ENCODE assay signal across 23 cellular contexts in the genomic region with DNA sequence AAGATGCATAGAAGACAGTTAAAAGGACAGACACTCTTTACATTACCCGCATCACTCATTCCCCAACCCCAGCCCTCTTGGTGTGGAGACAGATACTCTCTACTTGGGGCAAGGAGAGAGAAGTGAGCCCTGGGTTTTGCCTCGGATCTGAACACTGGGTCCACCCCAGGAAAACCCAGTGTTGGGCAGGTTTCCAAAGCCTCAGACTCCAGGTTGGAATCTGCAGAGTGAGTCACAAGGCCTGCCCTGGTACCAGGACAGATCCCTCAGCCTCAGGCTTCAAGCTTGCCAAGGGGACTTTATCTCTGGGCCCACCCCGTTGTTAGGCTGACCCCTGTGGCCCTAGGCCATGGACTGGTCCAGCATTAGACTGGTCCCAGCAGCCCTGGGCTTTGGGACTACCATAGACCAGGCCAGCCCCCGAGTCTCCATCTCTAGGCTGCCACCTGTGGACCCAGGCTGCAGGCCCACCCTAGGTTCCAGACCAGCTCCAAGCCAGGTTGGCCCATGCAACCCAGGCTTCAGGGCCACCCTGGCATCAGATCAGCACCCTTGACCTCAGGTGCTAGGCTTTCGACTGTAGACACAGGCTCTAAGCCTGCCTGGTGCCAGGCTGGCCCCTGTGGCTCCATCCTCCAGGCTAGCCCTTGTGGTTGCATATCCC.
DNase-seq lines count a peak whose midpoint lies in the region; FAIRE-seq and TF ChIP-seq lines count a peak whose summit lies in the region.
"Had no signal": no experiment of that assay in that cellular context is flagged by ENCODE, and none has a peak within 500 bp of the region (broad histone marks: within the 10 kb centered on the region; RNA-seq: fewer than 3 reads in every experiment).

No MANE protein-coding gene starts in this region.

- CTCF ChIA-PET in mammary epithelial cell (lab: Charles Lee; ENCODE audit: low non-redundant PET) (no interaction called here), PC-9 (lab: Charles Lee) (no interaction called here)

- POLR2A ChIA-PET in PC-9 (lab: Charles Lee; ENCODE audit: unreplicated experiment) = no interaction called here

- H3K27me3 ChIP-seq in mammary epithelial cell (ENCODE audit: insufficient read depth, low read length) = no peaks in the 10 kb centered on the region
- H3K27me3 ChIP-seq in PC-9 (ENCODE audit: insufficient read depth, low read depth) = no peaks in the 10 kb centered on the region
- H3K27me3 ChIP-seq in BE2C = no peaks in the 10 kb centered on the region
- H3K27me3 ChIP-seq: brain microvascular endothelial cell, colonic mucosa, hepatocyte, suprapubic skin had no signal

- H3K4me3 ChIP-seq in mammary epithelial cell (replicated peaks in 1 of 3; ENCODE audit: insufficient read depth in 1 of 3, low read depth in 2 of 3, low read length in 3 of 3) (no peak overlapping the region), PC-9 (no peak overlapping the region), BE2C (ENCODE audit: low read depth, low read length) (no peak overlapping the region)
- H3K4me3 ChIP-seq: colonic mucosa, hepatocyte, lower lobe of right lung, SK-N-MC, suprapubic skin had no signal

- no peak overlapping the region for H3K4me2 ChIP-seq in mammary epithelial cell (ENCODE audit: insufficient read depth, low read depth, low read length)
- H3K4me2 ChIP-seq in PC-9 = no peak overlapping the region
- H3K4me2 ChIP-seq: hepatocyte had no signal

- H3K9me2 ChIP-seq in PC-9 (ENCODE audit: insufficient read depth) = no peaks in the 10 kb centered on the region

- TF ChIP-seq CTCF in mammary epithelial cell (conservative IDR thresholded peaks at IDR 0.05 in 1 of 2, IDR thresholded peaks at IDR 0.05 in 1 of 2; ENCODE audit: extremely low read depth in 1 of 2, insufficient read depth in 1 of 2, low read depth in 1 of 2, low read length in 2 of 2) (no peak), PC-9 (conservative IDR thresholded peaks at IDR 0.05) (no peak), BE2C (IDR thresholded peaks at IDR 0.05; ENCODE audit: low read depth, low read length) (no peak)

- in situ Hi-C loops in mammary epithelial cell (cut with MboI; ENCODE audit: low sequenced_read_pairs in 2 of 2) = no loop called here

- H3F3A ChIP-seq in PC-9 (ENCODE audit: insufficient read depth, low read depth) = no peaks in the 10 kb centered on the region

- intact Hi-C loops in mammary epithelial cell (cut with micrococcal nuclease) = no loop called here
- intact Hi-C loops in PC-9 (cut with micrococcal nuclease; ENCODE audit: unreplicated experiment) = no loop called here

- BruUV-seq in mammary epithelial cell (replicated peaks; lab: Mats Ljungman, UMichigan) = no TSS peak
- BruUV-seq in PC-9 (replicated peaks; lab: Mats Ljungman, UMichigan) = no TSS peak

- no peaks in the 10 kb centered on the region for H3K79me2 ChIP-seq in mammary epithelial cell (ENCODE audit: insufficient read depth, low read length)
- no peaks in the 10 kb centered on the region for H3K79me2 ChIP-seq in PC-9 (ENCODE audit: low read depth)

- dilution Hi-C loops in mammary epithelial cell (cut with HindIII; ENCODE audit: low sequenced_read_pairs) = no loop called here

- H3K9me3 ChIP-seq in mammary epithelial cell (replicated peaks; ENCODE audit: insufficient read depth, low read length) (no peaks in the 10 kb centered on the region), PC-9 (ENCODE audit: insufficient read depth, low read depth) (no peaks in the 10 kb centered on the region), BE2C (no peaks in the 10 kb centered on the region)
- H3K9me3 ChIP-seq: colonic mucosa had no signal

- peak; percentile 7 for DNase-seq in AG08395 (ENCODE audit: low spot score)
- DNase-seq in HTR-8/SVneo (ENCODE audit: insufficient read length, low spot score) = no peak
- DNase-seq in mammary epithelial cell = peak; percentile 40
- peak; percentile 71 for DNase-seq in kidney tubule cell (ENCODE audit: low spot score)
- no peak for DNase-seq in PC-9
- DNase-seq in BE2C = no peak
- no peak for DNase-seq in globus pallidus (ENCODE audit: low spot score)
- DNase-seq in NCI-H510A treated with DMSO at 0.1 percent for 48 hours (lab: John Stamatoyannopoulos, UW) = no peak
- DNase-seq: activated CD4-positive, alpha-beta T cell treated with anti-CD3 and anti-CD28 coated beads, Interleukin-2, amount 50 U/mL, for 1 hour; brain microvascular endothelial cell; CD4-positive, alpha-beta T cell; colonic mucosa; DMS 273 treated with DMSO at 0.1 percent for 48 hours; endodermal cell; immature natural killer cell; lower lobe of right lung; NCI-H1417; NCI-H526 treated with DMSO at 0.1 percent for 48 hours; RPMI8226 had no signal

- 81% methylated on average over 5 of the region's 5 CpGs for WGBS in mammary epithelial cell (ENCODE audit: low coverage, missing lambda C conversion rate)

- H3K9ac ChIP-seq in mammary epithelial cell (ENCODE audit: insufficient read depth, low read length) = no peak overlapping the region

- no peaks in the 10 kb centered on the region for H4K20me1 ChIP-seq in mammary epithelial cell (ENCODE audit: insufficient read depth, low read length)
- H4K20me1 ChIP-seq in PC-9 (ENCODE audit: insufficient read depth) = no peaks in the 10 kb centered on the region

- H3K4me1 ChIP-seq in mammary epithelial cell (ENCODE audit: insufficient read depth, low read length) (no peaks in the 10 kb centered on the region), PC-9 (replicated peaks; ENCODE audit: insufficient read depth) (no peaks in the 10 kb centered on the region), BE2C (no peaks in the 10 kb centered on the region)
- H3K4me1 ChIP-seq: colonic mucosa, lower lobe of right lung, suprapubic skin had no signal

- H3K36me3 ChIP-seq in mammary epithelial cell (ENCODE audit: insufficient read depth, low read length) = no peaks in the 10 kb centered on the region
- no peaks in the 10 kb centered on the region for H3K36me3 ChIP-seq in PC-9 (ENCODE audit: low read depth)
- H3K36me3 ChIP-seq in BE2C = no peaks in the 10 kb centered on the region
- H3K36me3 ChIP-seq: brain microvascular endothelial cell, colonic mucosa, lower lobe of right lung, suprapubic skin had no signal

- H2AFZ ChIP-seq in mammary epithelial cell (ENCODE audit: low read depth, low read length) (no peak overlapping the region), PC-9 (no peak overlapping the region)
- H2AFZ ChIP-seq: hepatocyte had no signal

- peak; percentile 36 for FAIRE-seq in HTR-8/SVneo (lab: Jason Lieb, UNC)

- H3K27ac ChIP-seq in mammary epithelial cell (ENCODE audit: insufficient read depth, low read depth, low read length) (no peak overlapping the region), PC-9 (no peak overlapping the region)
- H3K27ac ChIP-seq: brain microvascular endothelial cell, colonic mucosa, hepatocyte, lower lobe of right lung, SK-N-MC, suprapubic skin, VCaP had no signal

Comparison
In these comparisons a context has a peak if more than half of its experiments do, and no peak if none do; other contexts are left out.
1. DNase-seq: peak in AG08395 (single experiment), mammary epithelial cell (single experiment) and kidney tubule cell (single experiment); none in HTR-8/SVneo (single experiment), PC-9 (0 of 2), BE2C (single experiment), globus pallidus (single experiment) and NCI-H510A treated with DMSO at 0.1 percent for 48 hours (single experiment).